12 cellular contexts compared by ENCODE assay signal in the genomic region with DNA sequence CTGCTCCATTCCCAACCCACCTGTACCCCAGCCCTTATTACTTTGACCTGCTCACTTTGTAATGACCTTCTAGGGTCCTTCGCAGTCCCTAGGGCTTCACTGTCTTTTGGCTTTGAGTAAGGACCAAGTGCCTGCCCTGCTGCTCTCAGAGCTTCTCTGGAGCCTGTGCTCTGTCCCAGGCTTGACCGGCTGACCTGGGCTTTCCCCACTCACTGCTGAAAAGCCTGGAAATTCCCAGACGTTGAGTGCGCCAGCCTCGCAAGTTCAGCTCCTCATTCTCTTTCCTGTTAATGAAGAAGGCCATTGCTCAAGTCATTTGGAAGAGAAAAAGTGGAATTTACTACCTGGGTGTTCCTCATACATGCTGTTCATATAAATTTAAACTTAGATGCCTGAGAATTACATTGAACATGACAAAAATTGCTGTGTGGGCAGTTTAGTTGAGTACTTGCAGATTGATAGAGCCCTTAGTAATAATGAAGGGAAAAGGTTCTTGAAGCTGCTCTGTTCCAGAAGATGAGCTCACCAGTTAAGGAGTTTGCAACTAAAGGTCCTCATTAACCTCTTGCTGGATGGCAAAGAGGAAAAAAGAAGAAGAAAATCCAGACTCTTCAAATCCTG.
DNase-seq lines count a peak whose midpoint lies in the region; FAIRE-seq and TF ChIP-seq lines count a peak whose summit lies in the region.
"Had no signal": no experiment of that assay in that cellular context is flagged by ENCODE, and none has a peak within 500 bp of the region (broad histone marks: within the 10 kb centered on the region; RNA-seq: fewer than 3 reads in every experiment).

No MANE protein-coding gene starts in this region.

- H3K4me3 ChIP-seq in cardiac fibroblast (replicated peaks in 1 of 2; ENCODE audit: low read depth in 2 of 2, low read length in 2 of 2) (no peak overlapping the region), smooth muscle cell (no peak overlapping the region)
- H3K4me3 ChIP-seq: gastrocnemius medialis had no signal

- TF ChIP-seq CTCF in GM13976 (IDR thresholded peaks at IDR 0.05; ENCODE audit: borderline replicate concordance, control extremely low read depth, extremely low read depth, insufficient read depth, missing control alignments) (no peak), cardiac fibroblast (IDR thresholded peaks at IDR 0.05; ENCODE audit: low read depth, low read length) (no peak), smooth muscle cell (IDR thresholded peaks at IDR 0.05; ENCODE audit: borderline replicate concordance, insufficient read depth, poor library complexity, severe bottlenecking) (no peak)

- peaks cover 5% of the 10 kb centered on the region for H3F3A ChIP-seq in smooth muscle cell (ENCODE audit: low read depth)

- H2AFZ ChIP-seq in smooth muscle cell (ENCODE audit: low read depth) = no peak overlapping the region

- H3K79me2 ChIP-seq in smooth muscle cell (ENCODE audit: low read depth) = no peaks in the 10 kb centered on the region

- no peak overlapping the region for H3K9ac ChIP-seq in smooth muscle cell (ENCODE audit: low read depth)

- H3K36me3 ChIP-seq in smooth muscle cell (ENCODE audit: low read depth) = no peaks in the 10 kb centered on the region
- H3K36me3 ChIP-seq: gastrocnemius medialis had no signal

- no peak for TF ChIP-seq POLR2A in H54 (IDR thresholded peaks at IDR 0.05; ENCODE audit: low read depth, low read length)

- peak overlapping the region; percentile 58 for H3K27ac ChIP-seq in smooth muscle cell (ENCODE audit: low read depth)
- H3K27ac ChIP-seq: gastrocnemius medialis had no signal

- peaks cover 3% of the 10 kb centered on the region for H4K20me1 ChIP-seq in smooth muscle cell (ENCODE audit: low read depth)

- H3K4me1 ChIP-seq in smooth muscle cell (ENCODE audit: low read depth) = peaks cover 9% of the 10 kb centered on the region

- no peak for FAIRE-seq in H54 (lab: Jason Lieb, UNC)
- FAIRE-seq: HTR-8/SVneo had no signal

- DNase-seq in GM13976 (ENCODE audit: low spot score) = peak; percentile 26
- peak; percentile 29 to 69 for DNase-seq in cardiac fibroblast (ENCODE audit: low read depth in 2 of 2)
- peak; percentile 69 for DNase-seq in iris pigment epithelial cell (ENCODE audit: low read depth)
- DNase-seq in smooth muscle cell (lab: John Stamatoyannopoulos, UW; ENCODE audit: unreplicated experiment) = no peak
- no peak for DNase-seq in activated CD4-positive, alpha-beta T cell treated with anti-CD3 and anti-CD28 coated beads, Interleukin-2, amount 50 U/mL, for 4 hours
- no peak for DNase-seq in H54 (ENCODE audit: insufficient read length, low spot score)
- no peak for DNase-seq in DMS79 (lab: John Stamatoyannopoulos, UW)
- DNase-seq: activated B cell treated with CpG ODN at 0.5 μM for 24 hours; CD4-positive, alpha-beta memory T cell; gastrocnemius medialis; SW 1271 had no signal

- peak overlapping the region; percentile 11 for H3K4me2 ChIP-seq in smooth muscle cell

- in situ Hi-C loops in GM13976 (cut with MboI; ENCODE audit: low sequenced_read_pairs, unreplicated experiment) = no loop called here

- H3K27me3 ChIP-seq in smooth muscle cell (ENCODE audit: low read depth) = no peaks in the 10 kb centered on the region
- H3K27me3 ChIP-seq: gastrocnemius medialis had no signal

- WGBS in smooth muscle cell (ENCODE audit: low lambda C conversion rate) = 39% methylated on average over 5 of the region's 5 CpGs

- H3K9me3 ChIP-seq in smooth muscle cell (replicated peaks; ENCODE audit: low read depth) = no peaks in the 10 kb centered on the region
- H3K9me3 ChIP-seq: gastrocnemius medialis had no signal

Comparison
In these comparisons a context has a peak if more than half of its experiments do, and no peak if none do; other contexts are left out.
1. DNase-seq: peak in GM13976 (single experiment), cardiac fibroblast (2 of 2) and iris pigment epithelial cell (single experiment); none in smooth muscle cell (single experiment), activated CD4-positive, alpha-beta T cell treated with anti-CD3 and anti-CD28 coated beads, Interleukin-2, amount 50 U/mL, for 4 hours (0 of 2), H54 (single experiment) and DMS79 (single experiment).